10 cellular contexts compared by ENCODE assay signal in the genomic region with DNA sequence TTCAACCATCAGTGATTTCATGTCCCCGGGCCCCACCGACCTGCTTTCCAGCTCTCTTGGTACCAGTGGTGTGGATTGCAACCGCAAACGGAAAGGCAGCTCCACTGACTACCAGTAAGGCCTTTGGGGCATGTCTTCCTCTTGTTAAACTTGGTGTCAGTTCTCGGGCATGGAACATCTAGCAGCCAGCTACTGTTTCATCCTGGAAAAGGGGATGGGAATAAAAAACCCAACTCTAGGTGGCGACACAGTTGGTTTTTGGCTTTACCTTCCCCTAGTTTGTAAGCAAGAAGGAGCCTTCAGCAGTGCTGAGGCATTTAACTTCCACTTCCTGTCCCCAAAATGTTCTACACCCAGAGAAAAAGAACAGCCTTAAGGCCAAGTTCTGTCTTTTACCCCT.
DNase-seq lines count a peak whose midpoint lies in the region; ATAC-seq and TF ChIP-seq lines count a peak whose summit lies in the region.
"Had no signal": no experiment of that assay in that cellular context is flagged by ENCODE, and none has a peak within 500 bp of the region (broad histone marks: within the 10 kb centered on the region; RNA-seq: fewer than 3 reads in every experiment).

No MANE protein-coding gene starts in this region.

- no peak overlapping the region for H4K91ac ChIP-seq in neuronal stem cell (ENCODE audit: low read depth, low read length, poor library complexity)

- no peaks in the 10 kb centered on the region for H3K79me1 ChIP-seq in neuronal stem cell (ENCODE audit: low read depth, low read length)

- H3F3A ChIP-seq in MM.1S (ENCODE audit: insufficient read depth, low read length): no peaks in the 10 kb centered on the region; the same call in 1 of the 2 replicates

- H3K14ac ChIP-seq in neuronal stem cell (ENCODE audit: low read length): no peak overlapping the region

- H3K36me3 Mint-ChIP-seq in chondrocyte (ENCODE audit: low read depth): peaks cover 11% of the 10 kb centered on the region

- no peak for ATAC-seq in GM19035 (IDR thresholded peaks at IDR 0.05; ENCODE audit: unreplicated experiment)

- H3K4ac ChIP-seq in neuronal stem cell (ENCODE audit: low read length): no peak overlapping the region

- DNase-seq in NCI-H1417 (lab: John Stamatoyannopoulos, UW) (peak in 2 of 3 experiments; percentile 2 to 15), NCI-H1417 treated with DMSO at 0.1 percent for 48 hours (lab: John Stamatoyannopoulos, UW) (no peak), MM.1S (no peak), chondrocyte (ENCODE audit: low spot score) (no peak), neuronal stem cell (ENCODE audit: low spot score) (no peak), NCI-H1436 treated with DMSO at 0.1 percent for 48 hours (lab: John Stamatoyannopoulos, UW) (no peak)
- no peak for DNase-seq in central memory CD4-positive, alpha-beta T cell

- TF ChIP-seq CTCF in MM.1S (IDR thresholded peaks at IDR 0.05; ENCODE audit: low read length) (peak; percentile 19), chondrocyte (IDR thresholded peaks at IDR 0.05) (peak; percentile 56)

- H3K4me1 ChIP-seq in MM.1S (ENCODE audit: low read length): no peaks in the 10 kb centered on the region
- peaks cover 0 to 3% of the 10 kb centered on the region in 2 donors for H3K4me1 ChIP-seq in neuronal stem cell (ENCODE audit: control insufficient read depth in 2 of 2, insufficient read depth in 1 of 2, low read depth in 1 of 2, low read length in 2 of 2)

- no peaks in the 10 kb centered on the region for H3K9me3 Mint-ChIP-seq in chondrocyte (ENCODE audit: low read depth)
- H3K9me3 Mint-ChIP-seq: activated naive CD4-positive, alpha-beta T cell treated with anti-CD3 and anti-CD28 coated beads, Interleukin-2, amount 50 U/mL, for 24 hours had no signal

- no peak overlapping the region for H4K8ac ChIP-seq in neuronal stem cell (ENCODE audit: low read depth, low read length)

- H3K4me1 Mint-ChIP-seq in chondrocyte (ENCODE audit: low read depth): peaks cover 12% of the 10 kb centered on the region
- H3K4me1 Mint-ChIP-seq: activated naive CD4-positive, alpha-beta T cell treated with anti-CD3 and anti-CD28 coated beads, Interleukin-2, amount 50 U/mL, for 24 hours had no signal

- H3K36me3 ChIP-seq in MM.1S (replicated peaks; ENCODE audit: insufficient read depth, low read length): no peaks in the 10 kb centered on the region
- H3K36me3 ChIP-seq in neuronal stem cell (replicated peaks in 1 of 2; ENCODE audit: control insufficient read depth in 2 of 2, insufficient read depth in 2 of 2, low read length in 2 of 2): peaks cover 0 to 2% of the 10 kb centered on the region in 2 donors

- no peak overlapping the region for H2BK5ac ChIP-seq in neuronal stem cell (ENCODE audit: low read length)

- no CpG with 5 or more reads among the region's 6 CpGs for WGBS in neuronal stem cell (ENCODE audit: extremely low coverage in 2 of 2, insufficient read length in 2 of 2, insufficient replicate concordance in 1 of 2), 2 donors

- H2AK5ac ChIP-seq in neuronal stem cell (ENCODE audit: low read depth, low read length): no peak overlapping the region

- H2BK120ac ChIP-seq in neuronal stem cell (ENCODE audit: low read depth, low read length): peak overlapping the region; percentile 39

- H3K27ac Mint-ChIP-seq in chondrocyte (ENCODE audit: unreplicated experiment): no peak overlapping the region
- H3K27ac Mint-ChIP-seq: activated naive CD4-positive, alpha-beta T cell treated with anti-CD3 and anti-CD28 coated beads, Interleukin-2, amount 50 U/mL, for 24 hours; B cell had no signal

- H3K27me3 Mint-ChIP-seq in chondrocyte (ENCODE audit: low read depth): no peaks in the 10 kb centered on the region
- H3K27me3 Mint-ChIP-seq: activated naive CD4-positive, alpha-beta T cell treated with anti-CD3 and anti-CD28 coated beads, Interleukin-2, amount 50 U/mL, for 24 hours; B cell had no signal

- no peaks in the 10 kb centered on the region for H3K79me2 ChIP-seq in MM.1S (ENCODE audit: low read length)

- no peak overlapping the region for H2BK15ac ChIP-seq in neuronal stem cell (ENCODE audit: low read length)

- H3K4me2 ChIP-seq in MM.1S (ENCODE audit: low read depth, low read length): no peak overlapping the region
- H3K4me2 ChIP-seq in neuronal stem cell (ENCODE audit: insufficient read depth, low read length, poor library complexity, severe bottlenecking): no peak overlapping the region

- H3K27me3 ChIP-seq in MM.1S (replicated peaks; ENCODE audit: insufficient read depth, low read length) (no peaks in the 10 kb centered on the region), neuronal stem cell (ENCODE audit: control insufficient read depth in 3 of 3, insufficient read depth in 3 of 3, low read depth in 1 of 3, low read length in 3 of 3) (no peaks in the 10 kb centered on the region)

- H3K23ac ChIP-seq in neuronal stem cell (ENCODE audit: low read depth, low read length, poor library complexity): no peak overlapping the region

- H3K9ac ChIP-seq in MM.1S (ENCODE audit: low read length) (no peak overlapping the region), neuronal stem cell (ENCODE audit: low read depth, low read length, poor library complexity) (no peak overlapping the region)

- H2AFZ ChIP-seq in MM.1S (ENCODE audit: low read length) (no peak overlapping the region), neuronal stem cell (ENCODE audit: low read length) (no peak overlapping the region)

- H3K18ac ChIP-seq in neuronal stem cell (ENCODE audit: low read length): no peak overlapping the region

- H3K4me3 Mint-ChIP-seq in chondrocyte (ENCODE audit: unreplicated experiment): no peak overlapping the region
- H3K4me3 Mint-ChIP-seq: activated naive CD4-positive, alpha-beta T cell treated with anti-CD3 and anti-CD28 coated beads, Interleukin-2, amount 50 U/mL, for 24 hours; B cell had no signal

- H2BK12ac ChIP-seq in neuronal stem cell (ENCODE audit: low read length): no peak overlapping the region

- H3K9me3 ChIP-seq in MM.1S (replicated peaks; ENCODE audit: insufficient read depth, low read length): no peaks in the 10 kb centered on the region
- H3K9me3 ChIP-seq in neuronal stem cell (replicated peaks in 1 of 2; ENCODE audit: control insufficient read depth in 2 of 2, insufficient read depth in 1 of 2, low read depth in 1 of 2, low read length in 2 of 2): no peaks in the 10 kb centered on the region

- H3K4me3 ChIP-seq in MM.1S (ENCODE audit: low read length) (no peak overlapping the region), neuronal stem cell (ENCODE audit: low read length in 2 of 2) (no peak overlapping the region)

- H4K20me1 ChIP-seq in MM.1S (ENCODE audit: insufficient read depth, low read length): no peaks in the 10 kb centered on the region

- no peak overlapping the region for H3K27ac ChIP-seq in MM.1S (ENCODE audit: low read length)
- H3K27ac ChIP-seq in neuronal stem cell (replicated peaks; ENCODE audit: low read length): no peak overlapping the region

- H3K9me2 ChIP-seq in MM.1S (replicated peaks; ENCODE audit: insufficient read depth, low read length): no peaks in the 10 kb centered on the region

Comparison
In these comparisons a context has a peak if more than half of its experiments do, and no peak if none do; other contexts are left out.
1. DNase-seq: peak in NCI-H1417 (2 of 3); none in NCI-H1417 treated with DMSO at 0.1 percent for 48 hours (single experiment), MM.1S (single experiment), chondrocyte (single experiment), neuronal stem cell (single experiment), NCI-H1436 treated with DMSO at 0.1 percent for 48 hours (single experiment) and central memory CD4-positive, alpha-beta T cell (single experiment).